In the genomic region with DNA sequence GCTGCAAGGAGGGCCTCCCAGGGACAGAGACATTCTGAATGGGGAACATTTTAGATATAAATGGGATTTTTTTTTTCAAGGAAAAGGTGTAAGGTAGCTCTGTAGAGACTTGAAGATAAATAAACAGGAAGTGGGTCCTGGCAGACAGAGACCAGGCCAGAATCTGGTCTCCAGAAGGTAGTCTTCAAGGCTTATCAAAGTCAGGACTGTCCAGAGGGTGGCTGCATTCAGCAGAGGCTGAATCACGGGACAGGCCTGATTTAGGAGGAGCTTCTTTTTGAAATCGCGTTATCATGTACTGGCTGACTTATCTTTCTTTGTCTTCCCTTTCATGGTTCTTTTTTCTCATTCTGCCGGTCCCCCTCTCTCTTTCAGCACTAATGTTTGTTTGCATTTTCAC, we compare ENCODE assay signal across 1 cellular context.
TF ChIP-seq lines count a peak whose summit lies in the region.

No MANE protein-coding gene starts in this region.

TF ChIP-seq in GM12878, 131 proteins besides CTCF, POLR2A, EP300 and RAD21:
- TF ChIP-seq, protein P1, sequence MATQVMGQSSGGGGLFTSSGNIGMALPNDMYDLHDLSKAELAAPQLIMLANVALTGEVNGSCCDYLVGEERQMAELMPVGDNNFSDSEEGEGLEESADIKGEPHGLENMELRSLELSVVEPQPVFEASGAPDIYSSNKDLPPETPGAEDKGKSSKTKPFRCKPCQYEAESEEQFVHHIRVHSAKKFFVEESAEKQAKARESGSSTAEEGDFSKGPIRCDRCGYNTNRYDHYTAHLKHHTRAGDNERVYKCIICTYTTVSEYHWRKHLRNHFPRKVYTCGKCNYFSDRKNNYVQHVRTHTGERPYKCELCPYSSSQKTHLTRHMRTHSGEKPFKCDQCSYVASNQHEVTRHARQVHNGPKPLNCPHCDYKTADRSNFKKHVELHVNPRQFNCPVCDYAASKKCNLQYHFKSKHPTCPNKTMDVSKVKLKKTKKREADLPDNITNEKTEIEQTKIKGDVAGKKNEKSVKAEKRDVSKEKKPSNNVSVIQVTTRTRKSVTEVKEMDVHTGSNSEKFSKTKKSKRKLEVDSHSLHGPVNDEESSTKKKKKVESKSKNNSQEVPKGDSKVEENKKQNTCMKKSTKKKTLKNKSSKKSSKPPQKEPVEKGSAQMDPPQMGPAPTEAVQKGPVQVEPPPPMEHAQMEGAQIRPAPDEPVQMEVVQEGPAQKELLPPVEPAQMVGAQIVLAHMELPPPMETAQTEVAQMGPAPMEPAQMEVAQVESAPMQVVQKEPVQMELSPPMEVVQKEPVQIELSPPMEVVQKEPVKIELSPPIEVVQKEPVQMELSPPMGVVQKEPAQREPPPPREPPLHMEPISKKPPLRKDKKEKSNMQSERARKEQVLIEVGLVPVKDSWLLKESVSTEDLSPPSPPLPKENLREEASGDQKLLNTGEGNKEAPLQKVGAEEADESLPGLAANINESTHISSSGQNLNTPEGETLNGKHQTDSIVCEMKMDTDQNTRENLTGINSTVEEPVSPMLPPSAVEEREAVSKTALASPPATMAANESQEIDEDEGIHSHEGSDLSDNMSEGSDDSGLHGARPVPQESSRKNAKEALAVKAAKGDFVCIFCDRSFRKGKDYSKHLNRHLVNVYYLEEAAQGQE (IDR thresholded peaks at IDR 0.05; ENCODE audit: low read depth, low read length), result no peak
- 0 out of 2 replicates have a peak, but pooled peaks have one; percentile 17 for TF ChIP-seq SPI1 (IDR thresholded peaks at IDR 0.05; ENCODE audit: borderline replicate concordance, insufficient read depth, low read depth, low read length)
